18 cellular contexts compared by ENCODE assay signal in the genomic region with DNA sequence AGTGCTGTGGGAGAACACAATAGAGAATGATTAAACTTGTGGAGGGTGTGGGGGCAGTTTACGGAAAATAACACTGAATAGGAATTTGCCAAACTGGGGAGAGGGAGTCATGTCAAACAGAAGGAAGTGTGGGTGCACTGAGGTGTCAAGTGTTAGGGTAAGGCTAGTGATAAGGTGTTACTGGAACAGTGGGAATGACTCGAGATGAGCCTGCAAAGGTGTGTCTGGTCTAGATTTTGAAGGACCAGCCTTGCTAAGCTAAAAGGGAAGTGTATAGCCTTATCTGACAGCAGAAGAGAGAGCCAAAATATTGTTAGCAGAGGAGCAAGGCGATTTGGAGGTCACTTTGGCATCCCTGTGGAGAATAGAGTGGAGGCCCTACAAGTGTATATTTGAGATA.
"Had no signal": no experiment of that assay in that cellular context is flagged by ENCODE, and none has a peak within 500 bp of the region (broad histone marks: within the 10 kb centered on the region; RNA-seq: fewer than 3 reads in every experiment).

No MANE protein-coding gene starts in this region.

- H3K4me2 ChIP-seq: hepatocyte, neural progenitor cell, SK-N-SH had no signal

- H3K27me3 ChIP-seq: hepatocyte, neural progenitor cell, spleen, suprapubic skin, upper lobe of right lung had no signal

- H3K27ac Mint-ChIP-seq: activated B cell treated with CpG ODN at 0.5 μM for 24 hours; activated CD8-positive, alpha-beta T cell treated with anti-CD3 and anti-CD28 coated beads for 36 hours; neural progenitor cell had no signal

- H3K9me3 ChIP-seq: SK-N-SH, spleen, suprapubic skin, upper lobe of right lung had no signal

- H3K9ac ChIP-seq: neural progenitor cell, SK-N-SH had no signal

- H2AFZ ChIP-seq: hepatocyte, neural progenitor cell had no signal

- DNase-seq: activated B cell treated with CpG ODN at 0.5 μM for 24 hours; activated CD4-positive, alpha-beta T cell treated with anti-CD3 and anti-CD28 coated beads for 48 hours; activated CD8-positive, alpha-beta memory T cell treated with anti-CD3 and anti-CD28 coated beads, Interleukin-2, amount 50 U/mL, for 4 hours; activated CD8-positive, alpha-beta T cell treated with anti-CD3 and anti-CD28 coated beads for 36 hours; activated naive CD4-positive, alpha-beta T cell treated with anti-CD3 and anti-CD28 coated beads, Interleukin-2, amount 50 U/mL, for 16 hours; dermis blood vessel endothelial cell; islet precursor cell; midbrain; SK-N-SH; spleen; T-helper 1 cell had no signal

- ATAC-seq: activated CD8-positive, alpha-beta T cell treated with anti-CD3 and anti-CD28 coated beads for 36 hours; sciatic nerve; upper lobe of right lung had no signal

- H3K27me3 Mint-ChIP-seq: activated B cell treated with CpG ODN at 0.5 μM for 24 hours; activated CD8-positive, alpha-beta T cell treated with anti-CD3 and anti-CD28 coated beads for 36 hours; stimulated activated naive CD8-positive, alpha-beta T cell treated with anti-CD3 and anti-CD28 coated beads, Interleukin-15, Interleukin-2, amounts not matched to agents 100 ng/mL and 50 ng/mL, for 24 hours had no signal

- H3K27ac ChIP-seq: neural progenitor cell, spleen, suprapubic skin, upper lobe of right lung had no signal

- H3K36me3 ChIP-seq: neural progenitor cell, suprapubic skin, upper lobe of right lung had no signal

- H3K4me3 ChIP-seq: hepatocyte, lung, neural progenitor cell, spleen, suprapubic skin, upper lobe of right lung had no signal

- H3K4me3 Mint-ChIP-seq: activated B cell treated with CpG ODN at 0.5 μM for 24 hours; activated CD8-positive, alpha-beta T cell treated with anti-CD3 and anti-CD28 coated beads for 36 hours; neural progenitor cell; stimulated activated naive CD8-positive, alpha-beta T cell treated with anti-CD3 and anti-CD28 coated beads, Interleukin-15, Interleukin-2, amounts not matched to agents 100 ng/mL and 50 ng/mL, for 24 hours had no signal

- H3K9me3 Mint-ChIP-seq: activated B cell treated with CpG ODN at 0.5 μM for 24 hours; activated CD8-positive, alpha-beta T cell treated with anti-CD3 and anti-CD28 coated beads for 36 hours; stimulated activated naive CD8-positive, alpha-beta T cell treated with anti-CD3 and anti-CD28 coated beads, Interleukin-15, Interleukin-2, amounts not matched to agents 100 ng/mL and 50 ng/mL, for 24 hours had no signal
